16 cellular contexts compared by ENCODE assay signal in genomic region chr3:190810957-190811356, GRCh38. TPM values are rescaled to one million over a fixed set of nuclear protein-coding genes. Genes with fewer than 3 reads are reported as not detected.
DNase-seq lines count a peak whose midpoint lies in the region; ATAC-seq and TF ChIP-seq lines count a peak whose summit lies in the region.
"Had no signal": no experiment of that assay in that cellular context is flagged by ENCODE, and none has a peak within 500 bp of the region (broad histone marks: within the 10 kb centered on the region; RNA-seq: fewer than 3 reads in every experiment).

No MANE protein-coding gene starts in this region.

- dilution Hi-C loops in mammary epithelial cell (cut with HindIII; ENCODE audit: low sequenced_read_pairs), result no loop called here

- H3K9ac ChIP-seq in mammary epithelial cell (ENCODE audit: insufficient read depth, low read length) (no peak overlapping the region), PC-3 (ENCODE audit: low read length) (no peak overlapping the region), neural progenitor cell (no peak overlapping the region), colonic mucosa (ENCODE audit: low read depth in 2 of 2, low read length in 2 of 2) (no peak overlapping the region)
- H3K9ac ChIP-seq: GM23248 had no signal

- H3K36me3 ChIP-seq in mammary epithelial cell (ENCODE audit: insufficient read depth, low read length) (no peaks in the 10 kb centered on the region), breast epithelium (no peaks in the 10 kb centered on the region), PC-3 (ENCODE audit: low read depth, low read length) (no peaks in the 10 kb centered on the region), neural progenitor cell (no peaks in the 10 kb centered on the region), colonic mucosa (no peaks in the 10 kb centered on the region)

- H3K27me3 ChIP-seq in mammary epithelial cell (ENCODE audit: insufficient read depth, low read length) (no peaks in the 10 kb centered on the region), breast epithelium (no peaks in the 10 kb centered on the region), PC-3 (ENCODE audit: low read length) (no peaks in the 10 kb centered on the region), neural progenitor cell (no peaks in the 10 kb centered on the region), colonic mucosa (no peaks in the 10 kb centered on the region)

- no peak overlapping the region for H3K4me3 Mint-ChIP-seq in neural progenitor cell
- H3K4me3 Mint-ChIP-seq: CD4-positive, alpha-beta T cell had no signal

- H4K20me1 ChIP-seq in mammary epithelial cell (ENCODE audit: insufficient read depth, low read length), result no peaks in the 10 kb centered on the region
- H4K20me1 ChIP-seq in PC-3 (ENCODE audit: low read length), result no peaks in the 10 kb centered on the region
- H4K20me1 ChIP-seq in neural progenitor cell (ENCODE audit: low read depth), result no peaks in the 10 kb centered on the region

- no peak for TF ChIP-seq POLR2A in breast epithelium (IDR thresholded peaks at IDR 0.05)

- H2AFZ ChIP-seq in mammary epithelial cell (ENCODE audit: low read depth, low read length) (no peak overlapping the region), PC-3 (ENCODE audit: low read length) (0 out of 2 replicates have a peak overlapping the region, but pooled peaks have one; percentile 28), neural progenitor cell (replicated peaks) (peak overlapping the region; percentile 17)

- no TSS peak for BruUV-seq in mammary epithelial cell (replicated peaks; lab: Mats Ljungman, UMichigan)
- no TSS peak for BruUV-seq in PC-3 (replicated peaks; lab: Mats Ljungman, UMichigan)

- H3K9me2 ChIP-seq in PC-3 (replicated peaks; ENCODE audit: low read length), result no peaks in the 10 kb centered on the region

- H3K9me3 Mint-ChIP-seq in neural progenitor cell, result no peaks in the 10 kb centered on the region
- H3K9me3 Mint-ChIP-seq: CD4-positive, alpha-beta T cell had no signal

- TF ChIP-seq CTCF in mammary epithelial cell (conservative IDR thresholded peaks at IDR 0.05 in 1 of 2, IDR thresholded peaks at IDR 0.05 in 1 of 2; ENCODE audit: extremely low read depth in 1 of 2, insufficient read depth in 1 of 2, low read depth in 1 of 2, low read length in 2 of 2) (no peak), breast epithelium (IDR thresholded peaks at IDR 0.05) (no peak), PC-3 (conservative IDR thresholded peaks at IDR 0.05; ENCODE audit: low read depth, low read length) (no peak), epithelial cell of esophagus (IDR thresholded peaks at IDR 0.05; ENCODE audit: insufficient read depth, low read depth, low read length, missing control alignments) (no peak), neural progenitor cell (IDR thresholded peaks at IDR 0.05) (no peak), colonic mucosa (IDR thresholded peaks at IDR 0.05) (no peak)

- no peaks in the 10 kb centered on the region for H3K9me3 ChIP-seq in mammary epithelial cell (replicated peaks; ENCODE audit: insufficient read depth, low read length)
- H3K9me3 ChIP-seq in breast epithelium, result no peaks in the 10 kb centered on the region
- H3K9me3 ChIP-seq in PC-3 (ENCODE audit: low read length), result no peaks in the 10 kb centered on the region
- no peaks in the 10 kb centered on the region for H3K9me3 ChIP-seq in neural progenitor cell (ENCODE audit: low read depth)
- no peaks in the 10 kb centered on the region for H3K9me3 ChIP-seq in colonic mucosa
- H3K9me3 ChIP-seq: A549, Caco-2 had no signal

- intact Hi-C loops in mammary epithelial cell (cut with micrococcal nuclease), result loop anchor here (5.0 kb wide), 1 partner anchor 109 kb away; no protein-coding TSS in a partner anchor
- intact Hi-C loops in breast epithelium (cut with DNase I; ENCODE audit: low total_unique reads), result no loop called here
- intact Hi-C loops in PC-3 (cut with micrococcal nuclease), result loop anchor here (1.0 to 5.0 kb wide), 3 partner anchors 51 to 240 kb away; partner anchors contain the start of gene GMNC
- intact Hi-C loops in colonic mucosa (cut with DNase I), result no loop called here

- DNase-seq in mammary epithelial cell, result peak; percentile 56
- DNase-seq in breast epithelium (ENCODE audit: low spot score in 2 of 2), result no peak
- peak; percentile 43 for DNase-seq in PC-3
- peak; percentile 85 for DNase-seq in epithelial cell of esophagus (ENCODE audit: low read depth)
- DNase-seq in neural progenitor cell (ENCODE audit: low spot score), result no peak
- DNase-seq in colonic mucosa, result no peak
- no peak for DNase-seq in activated T-cell treated with anti-CD3 and anti-CD28 coated beads, Interleukin-2, amount 50 U/mL, for 48 hours
- DNase-seq: AML-193; Caco-2; CD4-positive, alpha-beta T cell; GM23248; HCEC 1CT had no signal

- POLR2A ChIA-PET in PC-3 (lab: Charles Lee; ENCODE audit: unreplicated experiment), result interaction anchor here (0.5 kb wide), 1 partner anchor 277 kb away, joined by 3 read pairs; no protein-coding TSS in a partner anchor

- CTCF ChIA-PET in mammary epithelial cell (lab: Charles Lee; ENCODE audit: low non-redundant PET), result no interaction called here
- CTCF ChIA-PET in PC-3 (lab: Charles Lee), result interaction anchor here (0.6 kb wide), 1 partner anchor 331 kb away, joined by 3 read pairs; no protein-coding TSS in a partner anchor

- no peak overlapping the region for H3K27ac Mint-ChIP-seq in neural progenitor cell
- H3K27ac Mint-ChIP-seq: CD4-positive, alpha-beta T cell had no signal

- H3K27ac ChIP-seq in mammary epithelial cell (ENCODE audit: insufficient read depth, low read depth, low read length), result no peak overlapping the region
- H3K27ac ChIP-seq in breast epithelium, result no peak overlapping the region
- no peak overlapping the region for H3K27ac ChIP-seq in PC-3 (ENCODE audit: low read length)
- H3K27ac ChIP-seq in neural progenitor cell, result no peak overlapping the region
- H3K27ac ChIP-seq in colonic mucosa, result no peak overlapping the region
- H3K27ac ChIP-seq: 22Rv1, A549, GM23248 had no signal

- H3K4me3 ChIP-seq in mammary epithelial cell (replicated peaks in 1 of 3; ENCODE audit: insufficient read depth in 1 of 3, low read depth in 2 of 3, low read length in 3 of 3) (no peak overlapping the region), breast epithelium (no peak overlapping the region), PC-3 (ENCODE audit: low read length) (no peak overlapping the region), epithelial cell of esophagus (ENCODE audit: low read length) (no peak overlapping the region), neural progenitor cell (no peak overlapping the region), colonic mucosa (no peak overlapping the region)
- H3K4me3 ChIP-seq: A549, GM23248 had no signal

- H3F3A ChIP-seq in PC-3 (ENCODE audit: low read length, unreplicated experiment) (no peaks in the 10 kb centered on the region), neural progenitor cell (ENCODE audit: low read depth) (no peaks in the 10 kb centered on the region)

- H3K27me3 Mint-ChIP-seq in neural progenitor cell (ENCODE audit: insufficient read depth, low read depth), result no peaks in the 10 kb centered on the region

- no peak overlapping the region for H3K4me2 ChIP-seq in mammary epithelial cell (ENCODE audit: insufficient read depth, low read depth, low read length)
- peak overlapping the region; percentile 65; the same call in 1 of the 2 replicates for H3K4me2 ChIP-seq in PC-3 (ENCODE audit: low read length)
- H3K4me2 ChIP-seq in neural progenitor cell, result no peak overlapping the region

- peak; percentile 53 for ATAC-seq in PC-3
- ATAC-seq in GM21526 (IDR thresholded peaks at IDR 0.05; ENCODE audit: low FRiP score, unreplicated experiment), result no peak

- no peaks in the 10 kb centered on the region for H3K4me1 Mint-ChIP-seq in neural progenitor cell

- H3K4me1 ChIP-seq in mammary epithelial cell (ENCODE audit: insufficient read depth, low read length), result peaks cover 18% of the 10 kb centered on the region
- no peaks in the 10 kb centered on the region for H3K4me1 ChIP-seq in breast epithelium
- peaks cover 10% of the 10 kb centered on the region for H3K4me1 ChIP-seq in PC-3 (ENCODE audit: insufficient read depth, low read length)
- H3K4me1 ChIP-seq in neural progenitor cell, result no peaks in the 10 kb centered on the region
- H3K4me1 ChIP-seq in colonic mucosa, result no peaks in the 10 kb centered on the region
- H3K4me1 ChIP-seq: A549, Caco-2 had no signal

- WGBS in mammary epithelial cell (ENCODE audit: low coverage, missing lambda C conversion rate), result 69% methylated on average over 4 of the region's 4 CpGs

- in situ Hi-C loops in mammary epithelial cell (cut with MboI; ENCODE audit: low sequenced_read_pairs in 2 of 2), result no loop called here

- no peaks in the 10 kb centered on the region for H3K36me3 Mint-ChIP-seq in neural progenitor cell

- H3K79me2 ChIP-seq in mammary epithelial cell (ENCODE audit: insufficient read depth, low read length), result no peaks in the 10 kb centered on the region
- H3K79me2 ChIP-seq in PC-3 (ENCODE audit: low read length), result no peaks in the 10 kb centered on the region
- H3K79me2 ChIP-seq in neural progenitor cell (ENCODE audit: low read depth), result no peaks in the 10 kb centered on the region

RNA-seq across cellular contexts. Expression of gene GMNC, which starts 51.5 kb away (rescaled TPM):
- total RNA-seq in mammary epithelial cell (under 1 TPM in 1 of 2 donors, not detected in 1; under 0.01 TPM), breast epithelium (under 1 TPM in 1 of 3 donors, not detected in 2; under 0.01 TPM), PC-3 (2014; rRNA removed) (0.06 TPM in 1 of 2 replicates, not detected in the other), neural progenitor cell (ENCODE audit: low replicate concordance) (not detected in 2 replicates), colonic mucosa (not detected)
- not detected for polyA plus RNA-seq in mammary epithelial cell
- not detected for polyA minus RNA-seq in mammary epithelial cell
- total RNA-seq: Caco-2; CD4-positive, alpha-beta T cell; GM23248 had no signal
- polyA plus RNA-seq: A549, BJ, GM23248 had no signal

Comparison
In these comparisons a context has a peak if more than half of its experiments do, and no peak if none do; other contexts are left out.
1. DNase-seq: peak in mammary epithelial cell (single experiment), PC-3 (single experiment) and epithelial cell of esophagus (single experiment); none in breast epithelium (0 of 2), neural progenitor cell (single experiment), colonic mucosa (single experiment) and activated T-cell treated with anti-CD3 and anti-CD28 coated beads, Interleukin-2, amount 50 U/mL, for 48 hours (0 of 2).
2. intact Hi-C loops: an anchor here in mammary epithelial cell (5.0 kb wide) and PC-3 (1.0 to 5.0 kb wide); none called in breast epithelium and colonic mucosa.